Comparison of ENCODE assay signal across 1 cellular context in the genomic region with DNA sequence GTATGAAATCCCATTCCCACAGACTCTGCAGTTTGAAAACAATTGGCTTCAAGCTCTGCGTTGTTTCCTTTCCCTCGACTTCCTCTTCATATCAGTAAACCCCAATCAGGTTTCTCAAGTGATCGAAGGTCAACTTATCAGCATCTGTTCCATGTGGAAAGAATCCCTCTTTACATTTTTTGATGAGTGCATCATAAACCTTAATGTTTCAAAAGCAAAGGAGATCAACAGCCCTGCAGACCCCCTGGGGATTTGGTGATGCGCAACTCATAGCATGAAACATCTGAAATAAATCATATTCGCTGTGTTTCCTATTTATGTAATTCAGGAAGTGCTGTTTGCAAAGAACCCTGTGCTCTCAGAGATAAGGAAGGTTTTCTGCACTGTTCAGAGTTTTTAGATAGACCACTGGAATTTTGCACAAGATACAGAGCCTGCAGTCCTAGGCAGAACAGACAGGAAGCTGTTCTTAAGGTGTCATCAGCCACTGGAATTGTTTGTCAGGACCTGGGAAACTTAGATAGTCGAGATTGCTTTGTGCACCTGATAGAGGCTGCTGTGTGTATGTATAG.
TF ChIP-seq lines count a peak whose summit lies in the region.

No MANE protein-coding gene starts in this region.

TF ChIP-seq in K562, 482 proteins besides CTCF, POLR2A, EP300 and RAD21 (continued from another document and continues in another):
- TF ChIP-seq, protein P1, sequence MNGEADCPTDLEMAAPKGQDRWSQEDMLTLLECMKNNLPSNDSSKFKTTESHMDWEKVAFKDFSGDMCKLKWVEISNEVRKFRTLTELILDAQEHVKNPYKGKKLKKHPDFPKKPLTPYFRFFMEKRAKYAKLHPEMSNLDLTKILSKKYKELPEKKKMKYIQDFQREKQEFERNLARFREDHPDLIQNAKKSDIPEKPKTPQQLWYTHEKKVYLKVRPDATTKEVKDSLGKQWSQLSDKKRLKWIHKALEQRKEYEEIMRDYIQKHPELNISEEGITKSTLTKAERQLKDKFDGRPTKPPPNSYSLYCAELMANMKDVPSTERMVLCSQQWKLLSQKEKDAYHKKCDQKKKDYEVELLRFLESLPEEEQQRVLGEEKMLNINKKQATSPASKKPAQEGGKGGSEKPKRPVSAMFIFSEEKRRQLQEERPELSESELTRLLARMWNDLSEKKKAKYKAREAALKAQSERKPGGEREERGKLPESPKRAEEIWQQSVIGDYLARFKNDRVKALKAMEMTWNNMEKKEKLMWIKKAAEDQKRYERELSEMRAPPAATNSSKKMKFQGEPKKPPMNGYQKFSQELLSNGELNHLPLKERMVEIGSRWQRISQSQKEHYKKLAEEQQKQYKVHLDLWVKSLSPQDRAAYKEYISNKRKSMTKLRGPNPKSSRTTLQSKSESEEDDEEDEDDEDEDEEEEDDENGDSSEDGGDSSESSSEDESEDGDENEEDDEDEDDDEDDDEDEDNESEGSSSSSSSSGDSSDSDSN (IDR thresholded peaks at IDR 0.05; ENCODE audit: borderline replicate concordance in 1 of 2, low read depth in 2 of 2, low read length in 2 of 2): no peak
- TF ChIP-seq, protein P2, sequence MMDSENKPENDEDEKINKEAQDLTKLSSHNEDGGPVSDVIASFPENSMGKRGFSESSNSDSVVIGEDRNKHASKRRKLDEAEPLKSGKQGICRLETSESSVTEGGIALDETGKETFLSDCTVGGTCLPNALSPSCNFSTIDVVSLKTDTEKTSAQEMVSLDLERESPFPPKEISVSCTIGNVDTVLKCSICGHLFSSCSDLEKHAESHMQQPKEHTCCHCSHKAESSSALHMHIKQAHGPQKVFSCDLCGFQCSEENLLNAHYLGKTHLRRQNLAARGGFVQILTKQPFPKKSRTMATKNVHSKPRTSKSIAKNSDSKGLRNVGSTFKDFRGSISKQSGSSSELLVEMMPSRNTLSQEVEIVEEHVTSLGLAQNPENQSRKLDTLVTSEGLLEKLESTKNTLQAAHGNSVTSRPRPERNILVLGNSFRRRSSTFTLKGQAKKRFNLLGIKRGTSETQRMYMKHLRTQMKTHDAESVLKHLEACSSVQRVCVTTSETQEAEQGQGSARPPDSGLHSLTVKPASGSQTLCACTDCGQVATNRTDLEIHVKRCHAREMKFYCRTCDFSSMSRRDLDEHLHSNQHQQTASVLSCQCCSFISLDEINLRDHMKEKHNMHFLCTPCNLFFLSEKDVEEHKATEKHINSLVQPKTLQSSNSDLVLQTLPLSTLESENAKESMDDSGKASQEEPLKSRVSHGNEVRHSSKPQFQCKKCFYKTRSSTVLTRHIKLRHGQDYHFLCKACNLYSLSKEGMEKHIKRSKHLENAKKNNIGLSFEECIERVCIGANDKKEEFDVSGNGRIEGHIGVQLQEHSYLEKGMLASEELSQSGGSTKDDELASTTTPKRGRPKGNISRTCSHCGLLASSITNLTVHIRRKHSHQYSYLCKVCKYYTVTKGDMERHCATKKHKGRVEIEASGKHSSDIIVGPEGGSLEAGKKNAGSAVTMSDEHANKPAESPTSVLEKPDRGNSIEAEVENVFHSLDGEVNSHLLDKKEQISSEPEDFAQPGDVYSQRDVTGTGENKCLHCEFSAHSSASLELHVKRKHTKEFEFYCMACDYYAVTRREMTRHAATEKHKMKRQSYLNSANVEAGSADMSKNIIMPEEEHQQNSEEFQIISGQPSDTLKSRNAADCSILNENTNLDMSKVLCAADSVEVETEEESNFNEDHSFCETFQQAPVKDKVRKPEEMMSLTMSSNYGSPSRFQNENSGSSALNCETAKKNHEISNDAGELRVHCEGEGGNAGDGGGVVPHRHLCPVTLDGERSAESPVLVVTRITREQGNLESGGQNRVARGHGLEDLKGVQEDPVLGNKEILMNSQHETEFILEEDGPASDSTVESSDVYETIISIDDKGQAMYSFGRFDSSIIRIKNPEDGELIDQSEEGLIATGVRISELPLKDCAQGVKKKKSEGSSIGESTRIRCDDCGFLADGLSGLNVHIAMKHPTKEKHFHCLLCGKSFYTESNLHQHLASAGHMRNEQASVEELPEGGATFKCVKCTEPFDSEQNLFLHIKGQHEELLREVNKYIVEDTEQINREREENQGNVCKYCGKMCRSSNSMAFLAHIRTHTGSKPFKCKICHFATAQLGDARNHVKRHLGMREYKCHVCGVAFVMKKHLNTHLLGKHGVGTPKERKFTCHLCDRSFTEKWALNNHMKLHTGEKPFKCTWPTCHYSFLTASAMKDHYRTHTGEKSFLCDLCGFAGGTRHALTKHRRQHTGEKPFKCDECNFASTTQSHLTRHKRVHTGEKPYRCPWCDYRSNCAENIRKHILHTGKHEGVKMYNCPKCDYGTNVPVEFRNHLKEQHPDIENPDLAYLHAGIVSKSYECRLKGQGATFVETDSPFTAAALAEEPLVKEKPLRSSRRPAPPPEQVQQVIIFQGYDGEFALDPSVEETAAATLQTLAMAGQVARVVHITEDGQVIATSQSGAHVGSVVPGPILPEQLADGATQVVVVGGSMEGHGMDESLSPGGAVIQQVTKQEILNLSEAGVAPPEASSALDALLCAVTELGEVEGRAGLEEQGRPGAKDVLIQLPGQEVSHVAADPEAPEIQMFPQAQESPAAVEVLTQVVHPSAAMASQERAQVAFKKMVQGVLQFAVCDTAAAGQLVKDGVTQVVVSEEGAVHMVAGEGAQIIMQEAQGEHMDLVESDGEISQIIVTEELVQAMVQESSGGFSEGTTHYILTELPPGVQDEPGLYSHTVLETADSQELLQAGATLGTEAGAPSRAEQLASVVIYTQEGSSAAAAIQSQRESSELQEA (IDR thresholded peaks at IDR 0.05; ENCODE audit: low read depth): no peak
- TF ChIP-seq ZNF507 (tag; conservative IDR thresholded peaks at IDR 0.05): no peak
- no peak for TF ChIP-seq MCM2 (IDR thresholded peaks at IDR 0.05; ENCODE audit: low read depth)
- TF ChIP-seq, protein P3, sequence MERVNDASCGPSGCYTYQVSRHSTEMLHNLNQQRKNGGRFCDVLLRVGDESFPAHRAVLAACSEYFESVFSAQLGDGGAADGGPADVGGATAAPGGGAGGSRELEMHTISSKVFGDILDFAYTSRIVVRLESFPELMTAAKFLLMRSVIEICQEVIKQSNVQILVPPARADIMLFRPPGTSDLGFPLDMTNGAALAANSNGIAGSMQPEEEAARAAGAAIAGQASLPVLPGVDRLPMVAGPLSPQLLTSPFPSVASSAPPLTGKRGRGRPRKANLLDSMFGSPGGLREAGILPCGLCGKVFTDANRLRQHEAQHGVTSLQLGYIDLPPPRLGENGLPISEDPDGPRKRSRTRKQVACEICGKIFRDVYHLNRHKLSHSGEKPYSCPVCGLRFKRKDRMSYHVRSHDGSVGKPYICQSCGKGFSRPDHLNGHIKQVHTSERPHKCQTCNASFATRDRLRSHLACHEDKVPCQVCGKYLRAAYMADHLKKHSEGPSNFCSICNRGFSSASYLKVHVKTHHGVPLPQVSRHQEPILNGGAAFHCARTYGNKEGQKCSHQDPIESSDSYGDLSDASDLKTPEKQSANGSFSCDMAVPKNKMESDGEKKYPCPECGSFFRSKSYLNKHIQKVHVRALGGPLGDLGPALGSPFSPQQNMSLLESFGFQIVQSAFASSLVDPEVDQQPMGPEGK (CRISPR knock-in tag; IDR thresholded peaks at IDR 0.05; ENCODE audit: borderline replicate concordance): no peak
- TF ChIP-seq, protein P4, sequence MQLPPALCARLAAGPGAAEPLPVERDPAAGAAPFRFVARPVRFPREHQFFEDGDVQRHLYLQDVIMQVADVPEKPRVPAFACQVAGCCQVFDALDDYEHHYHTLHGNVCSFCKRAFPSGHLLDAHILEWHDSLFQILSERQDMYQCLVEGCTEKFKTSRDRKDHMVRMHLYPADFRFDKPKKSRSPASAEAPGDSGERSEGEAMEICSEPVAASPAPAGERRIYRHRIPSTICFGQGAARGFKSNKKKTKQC (CRISPR knock-in tag; IDR thresholded peaks at IDR 0.05): no peak
- TF ChIP-seq, protein P5, sequence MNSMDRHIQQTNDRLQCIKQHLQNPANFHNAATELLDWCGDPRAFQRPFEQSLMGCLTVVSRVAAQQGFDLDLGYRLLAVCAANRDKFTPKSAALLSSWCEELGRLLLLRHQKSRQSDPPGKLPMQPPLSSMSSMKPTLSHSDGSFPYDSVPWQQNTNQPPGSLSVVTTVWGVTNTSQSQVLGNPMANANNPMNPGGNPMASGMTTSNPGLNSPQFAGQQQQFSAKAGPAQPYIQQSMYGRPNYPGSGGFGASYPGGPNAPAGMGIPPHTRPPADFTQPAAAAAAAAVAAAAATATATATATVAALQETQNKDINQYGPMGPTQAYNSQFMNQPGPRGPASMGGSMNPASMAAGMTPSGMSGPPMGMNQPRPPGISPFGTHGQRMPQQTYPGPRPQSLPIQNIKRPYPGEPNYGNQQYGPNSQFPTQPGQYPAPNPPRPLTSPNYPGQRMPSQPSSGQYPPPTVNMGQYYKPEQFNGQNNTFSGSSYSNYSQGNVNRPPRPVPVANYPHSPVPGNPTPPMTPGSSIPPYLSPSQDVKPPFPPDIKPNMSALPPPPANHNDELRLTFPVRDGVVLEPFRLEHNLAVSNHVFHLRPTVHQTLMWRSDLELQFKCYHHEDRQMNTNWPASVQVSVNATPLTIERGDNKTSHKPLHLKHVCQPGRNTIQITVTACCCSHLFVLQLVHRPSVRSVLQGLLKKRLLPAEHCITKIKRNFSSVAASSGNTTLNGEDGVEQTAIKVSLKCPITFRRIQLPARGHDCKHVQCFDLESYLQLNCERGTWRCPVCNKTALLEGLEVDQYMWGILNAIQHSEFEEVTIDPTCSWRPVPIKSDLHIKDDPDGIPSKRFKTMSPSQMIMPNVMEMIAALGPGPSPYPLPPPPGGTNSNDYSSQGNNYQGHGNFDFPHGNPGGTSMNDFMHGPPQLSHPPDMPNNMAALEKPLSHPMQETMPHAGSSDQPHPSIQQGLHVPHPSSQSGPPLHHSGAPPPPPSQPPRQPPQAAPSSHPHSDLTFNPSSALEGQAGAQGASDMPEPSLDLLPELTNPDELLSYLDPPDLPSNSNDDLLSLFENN (IDR thresholded peaks at IDR 0.05; ENCODE audit: low read depth in 2 of 2, low read length in 2 of 2): no peak
- TF ChIP-seq HIVEP1 (CRISPR knock-in tag; IDR thresholded peaks at IDR 0.05): no peak
- no peak for TF ChIP-seq C11orf30 (IDR thresholded peaks at IDR 0.05; ENCODE audit: low read depth)
- TF ChIP-seq ZNF583 (CRISPR knock-in tag; IDR thresholded peaks at IDR 0.05): no peak
- no peak for TF ChIP-seq IRF2 (CRISPR knock-in tag; IDR thresholded peaks at IDR 0.05)
- TF ChIP-seq STAG1 (CRISPR knock-in tag; IDR thresholded peaks at IDR 0.05; ENCODE audit: borderline replicate concordance): no peak
- TF ChIP-seq NCOA2 (IDR thresholded peaks at IDR 0.05; ENCODE audit: partially characterized antibody in 2 of 2): no peak
- TF ChIP-seq PHF20 (IDR thresholded peaks at IDR 0.05; ENCODE audit: partially characterized antibody): no peak
- peak; percentile 43; the same call in 1 of the 2 replicates for TF ChIP-seq STAT5A (IDR thresholded peaks at IDR 0.05; ENCODE audit: borderline replicate concordance, low read length)
- no peak for TF ChIP-seq ZNF133 (CRISPR knock-in tag; IDR thresholded peaks at IDR 0.05)
- no peak for TF ChIP-seq YY1 (IDR thresholded peaks at IDR 0.05; ENCODE audit: borderline replicate concordance in 1 of 3, control insufficient read depth in 1 of 3, extremely low read depth in 1 of 3, insufficient read depth in 3 of 3, insufficient read length in 1 of 3, insufficient replicate concordance in 2 of 3, low read depth in 1 of 3, low read length in 2 of 3)
- no peak for TF ChIP-seq MAFG (tag; conservative IDR thresholded peaks at IDR 0.05)
- TF ChIP-seq ATF1 (CRISPR knock-in tag; IDR thresholded peaks at IDR 0.05): no peak
- TF ChIP-seq ATF1 (tag; IDR thresholded peaks at IDR 0.05): no peak
- TF ChIP-seq ZNF165 (CRISPR knock-in tag; IDR thresholded peaks at IDR 0.05; ENCODE audit: borderline replicate concordance): no peak
- TF ChIP-seq HDGF (IDR thresholded peaks at IDR 0.05): no peak
- no peak for TF ChIP-seq HNRNPH1 (optimal IDR thresholded peaks at IDR 0.05; ENCODE audit: low read depth, low read length)
- TF ChIP-seq, protein P6, sequence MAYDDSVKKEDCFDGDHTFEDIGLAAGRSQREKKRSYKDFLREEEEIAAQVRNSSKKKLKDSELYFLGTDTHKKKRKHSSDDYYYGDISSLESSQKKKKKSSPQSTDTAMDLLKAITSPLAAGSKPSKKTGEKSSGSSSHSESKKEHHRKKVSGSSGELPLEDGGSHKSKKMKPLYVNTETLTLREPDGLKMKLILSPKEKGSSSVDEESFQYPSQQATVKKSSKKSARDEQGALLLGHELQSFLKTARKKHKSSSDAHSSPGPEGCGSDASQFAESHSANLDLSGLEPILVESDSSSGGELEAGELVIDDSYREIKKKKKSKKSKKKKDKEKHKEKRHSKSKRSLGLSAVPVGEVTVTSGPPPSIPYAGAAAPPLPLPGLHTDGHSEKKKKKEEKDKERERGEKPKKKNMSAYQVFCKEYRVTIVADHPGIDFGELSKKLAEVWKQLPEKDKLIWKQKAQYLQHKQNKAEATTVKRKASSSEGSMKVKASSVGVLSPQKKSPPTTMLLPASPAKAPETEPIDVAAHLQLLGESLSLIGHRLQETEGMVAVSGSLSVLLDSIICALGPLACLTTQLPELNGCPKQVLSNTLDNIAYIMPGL (CRISPR knock-in tag; IDR thresholded peaks at IDR 0.05): no peak
- TF ChIP-seq BMI1 (IDR thresholded peaks at IDR 0.05; ENCODE audit: low read length): no peak
- 0 out of 2 replicates have a peak, but pooled peaks have one; percentile 56 for TF ChIP-seq ZNF175 (CRISPR knock-in tag; IDR thresholded peaks at IDR 0.05; ENCODE audit: low read depth)
- TF ChIP-seq, protein P7, sequence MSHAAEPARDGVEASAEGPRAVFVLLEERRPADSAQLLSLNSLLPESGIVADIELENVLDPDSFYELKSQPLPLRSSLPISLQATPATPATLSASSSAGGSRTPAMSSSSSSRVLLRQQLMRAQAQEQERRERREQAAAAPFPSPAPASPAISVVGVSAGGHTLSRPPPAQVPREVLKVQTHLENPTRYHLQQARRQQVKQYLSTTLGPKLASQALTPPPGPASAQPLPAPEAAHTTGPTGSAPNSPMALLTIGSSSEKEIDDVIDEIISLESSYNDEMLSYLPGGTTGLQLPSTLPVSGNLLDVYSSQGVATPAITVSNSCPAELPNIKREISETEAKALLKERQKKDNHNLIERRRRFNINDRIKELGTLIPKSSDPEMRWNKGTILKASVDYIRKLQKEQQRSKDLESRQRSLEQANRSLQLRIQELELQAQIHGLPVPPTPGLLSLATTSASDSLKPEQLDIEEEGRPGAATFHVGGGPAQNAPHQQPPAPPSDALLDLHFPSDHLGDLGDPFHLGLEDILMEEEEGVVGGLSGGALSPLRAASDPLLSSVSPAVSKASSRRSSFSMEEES (CRISPR knock-in tag; IDR thresholded peaks at IDR 0.05): no peak
- TF ChIP-seq, protein P8, sequence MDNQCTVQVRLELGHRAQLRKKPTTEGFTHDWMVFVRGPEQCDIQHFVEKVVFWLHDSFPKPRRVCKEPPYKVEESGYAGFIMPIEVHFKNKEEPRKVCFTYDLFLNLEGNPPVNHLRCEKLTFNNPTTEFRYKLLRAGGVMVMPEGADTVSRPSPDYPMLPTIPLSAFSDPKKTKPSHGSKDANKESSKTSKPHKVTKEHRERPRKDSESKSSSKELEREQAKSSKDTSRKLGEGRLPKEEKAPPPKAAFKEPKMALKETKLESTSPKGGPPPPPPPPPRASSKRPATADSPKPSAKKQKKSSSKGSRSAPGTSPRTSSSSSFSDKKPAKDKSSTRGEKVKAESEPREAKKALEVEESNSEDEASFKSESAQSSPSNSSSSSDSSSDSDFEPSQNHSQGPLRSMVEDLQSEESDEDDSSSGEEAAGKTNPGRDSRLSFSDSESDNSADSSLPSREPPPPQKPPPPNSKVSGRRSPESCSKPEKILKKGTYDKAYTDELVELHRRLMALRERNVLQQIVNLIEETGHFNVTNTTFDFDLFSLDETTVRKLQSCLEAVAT (IDR thresholded peaks at IDR 0.05): no peak
- peak in 1 of 2 experiments; percentile 39; a peak in 2 of 4 replicates for TF ChIP-seq FOXA3 (CRISPR knock-in tag; conservative IDR thresholded peaks at IDR 0.05 in 1 of 2, IDR thresholded peaks at IDR 0.05 in 1 of 2)
- TF ChIP-seq, protein P9, sequence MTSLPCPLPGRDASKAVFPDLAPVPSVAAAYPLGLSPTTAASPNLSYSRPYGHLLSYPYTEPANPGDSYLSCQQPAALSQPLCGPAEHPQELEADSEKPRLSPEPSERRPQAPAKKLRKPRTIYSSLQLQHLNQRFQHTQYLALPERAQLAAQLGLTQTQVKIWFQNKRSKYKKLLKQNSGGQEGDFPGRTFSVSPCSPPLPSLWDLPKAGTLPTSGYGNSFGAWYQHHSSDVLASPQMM (CRISPR knock-in tag; IDR thresholded peaks at IDR 0.05): no peak
- TF ChIP-seq ZNF778 (CRISPR knock-in tag; IDR thresholded peaks at IDR 0.05): no peak
- no peak for TF ChIP-seq CC2D1A (IDR thresholded peaks at IDR 0.05)
